Comparison of ENCODE assay signal across 1 cellular context in genomic region chr15:29044506-29044905, GRCh38.
TF ChIP-seq lines count a peak whose summit lies in the region.

No MANE protein-coding gene starts in this region.

TF ChIP-seq in IMR-90, 13 proteins besides CTCF, POLR2A, EP300 and RAD21 (continued from another document):
- TF ChIP-seq, protein P1, sequence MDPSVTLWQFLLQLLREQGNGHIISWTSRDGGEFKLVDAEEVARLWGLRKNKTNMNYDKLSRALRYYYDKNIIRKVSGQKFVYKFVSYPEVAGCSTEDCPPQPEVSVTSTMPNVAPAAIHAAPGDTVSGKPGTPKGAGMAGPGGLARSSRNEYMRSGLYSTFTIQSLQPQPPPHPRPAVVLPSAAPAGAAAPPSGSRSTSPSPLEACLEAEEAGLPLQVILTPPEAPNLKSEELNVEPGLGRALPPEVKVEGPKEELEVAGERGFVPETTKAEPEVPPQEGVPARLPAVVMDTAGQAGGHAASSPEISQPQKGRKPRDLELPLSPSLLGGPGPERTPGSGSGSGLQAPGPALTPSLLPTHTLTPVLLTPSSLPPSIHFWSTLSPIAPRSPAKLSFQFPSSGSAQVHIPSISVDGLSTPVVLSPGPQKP (IDR thresholded peaks at IDR 0.05; ENCODE audit: borderline replicate concordance, low read depth, low read length) = no peak
- TF ChIP-seq MAFK (IDR thresholded peaks at IDR 0.05; ENCODE audit: low read depth, low read length) (no peak), SMC3 (IDR thresholded peaks at IDR 0.05; ENCODE audit: low read depth, low read length) (no peak), FOS (IDR thresholded peaks at IDR 0.05; ENCODE audit: low read depth, low read length) (no peak), NFE2L2 (IDR thresholded peaks at IDR 0.05; ENCODE audit: low read depth, low read length) (no peak), CHD1 (IDR thresholded peaks at IDR 0.05; ENCODE audit: low read depth, low read length) (no peak), RFX5 (IDR thresholded peaks at IDR 0.05; ENCODE audit: low read depth, low read length) (no peak), RCOR1 (IDR thresholded peaks at IDR 0.05; ENCODE audit: insufficient replicate concordance, low read length) (no peak), BHLHE40 (IDR thresholded peaks at IDR 0.05; ENCODE audit: low read depth, low read length) (no peak), CEBPB (IDR thresholded peaks at IDR 0.05; ENCODE audit: low read depth, low read length) (no peak), MXI1 (IDR thresholded peaks at IDR 0.05; ENCODE audit: borderline replicate concordance, low read depth, low read length) (no peak)
- TF ChIP-seq, protein P2, sequence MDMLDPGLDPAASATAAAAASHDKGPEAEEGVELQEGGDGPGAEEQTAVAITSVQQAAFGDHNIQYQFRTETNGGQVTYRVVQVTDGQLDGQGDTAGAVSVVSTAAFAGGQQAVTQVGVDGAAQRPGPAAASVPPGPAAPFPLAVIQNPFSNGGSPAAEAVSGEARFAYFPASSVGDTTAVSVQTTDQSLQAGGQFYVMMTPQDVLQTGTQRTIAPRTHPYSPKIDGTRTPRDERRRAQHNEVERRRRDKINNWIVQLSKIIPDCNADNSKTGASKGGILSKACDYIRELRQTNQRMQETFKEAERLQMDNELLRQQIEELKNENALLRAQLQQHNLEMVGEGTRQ (IDR thresholded peaks at IDR 0.05; ENCODE audit: low read depth, low read length) = no peak
